ENCODE assay signal across 8 cellular contexts in genomic region chr10:132306951-132307751, GRCh38. TPM values are rescaled to one million over a fixed set of nuclear protein-coding genes. Genes with fewer than 3 reads are reported as not detected.
DNase-seq lines count a peak whose midpoint lies in the region; ATAC-seq and TF ChIP-seq lines count a peak whose summit lies in the region.

No MANE protein-coding gene starts in this region.

- DNase-seq in GM13977 (ENCODE audit: low spot score) (peak; percentile 60), NCI-H526 treated with DMSO at 0.1 percent for 48 hours (lab: John Stamatoyannopoulos, UW) (peak; percentile 32), heart right ventricle (peak in 1 of 2 donors; percentile 52), GDM1 (lab: John Stamatoyannopoulos, UW) (no peak)
- DNase-seq in activated gamma-delta T cell treated with anti-CD3 and anti-CD28 coated beads, Interleukin-2, amount 50 U/mL, for 16 hours (ENCODE audit: low read depth), result peak; percentile 14

- TF ChIP-seq CTCF in GM13977 (IDR thresholded peaks at IDR 0.05; ENCODE audit: extremely low read depth, insufficient read depth, missing control alignments) (no peak), heart right ventricle (IDR thresholded peaks at IDR 0.05) (no peak)

- intact Hi-C loops in heart right ventricle (cut with DNase I), result no loop called here

- peak overlapping the region in 2 of 10 donors; percentile 9 to 28 for H3K27ac ChIP-seq in heart right ventricle
- no peak overlapping the region for H3K27ac ChIP-seq in rectal smooth muscle tissue (ENCODE audit: low read depth, low read length)

- H3K4me1 ChIP-seq in heart right ventricle (peaks cover 4 to 19% (median 17%) of the 10 kb centered on the region in 9 donors), rectal smooth muscle tissue (ENCODE audit: control insufficient read depth, insufficient read depth, low read length) (peaks cover 3% of the 10 kb centered on the region)

- no peaks in the 10 kb centered on the region for H3K36me3 ChIP-seq in heart right ventricle
- no peaks in the 10 kb centered on the region for H3K36me3 ChIP-seq in rectal smooth muscle tissue (ENCODE audit: control insufficient read depth, insufficient read depth, low read length)

- WGBS in heart right ventricle, 2 donors, result 3% methylated on average over 65 to 94 of the region's 94 CpGs

- H3K4me3 ChIP-seq in heart right ventricle (peak overlapping the region; percentile 33 to 98 (median 88)), rectal smooth muscle tissue (ENCODE audit: low read length) (peak overlapping the region; percentile 58)

- no peaks in the 10 kb centered on the region for H3K9me3 ChIP-seq in heart right ventricle

- ATAC-seq in HG02623 (IDR thresholded peaks at IDR 0.05; ENCODE audit: unreplicated experiment) (peak; percentile 2), heart right ventricle (peak in 1 of 8 donors; percentile 5), HG03521 (IDR thresholded peaks at IDR 0.05; ENCODE audit: unreplicated experiment) (no peak)

- no peak overlapping the region for H3K9ac ChIP-seq in rectal smooth muscle tissue (ENCODE audit: low read length)

- H3K27me3 ChIP-seq in heart right ventricle (peaks cover 0 to 18% (median 0%) of the 10 kb centered on the region in 7 donors), rectal smooth muscle tissue (ENCODE audit: control insufficient read depth, insufficient read depth, low read length) (no peaks in the 10 kb centered on the region)

- in situ Hi-C loops in GM13977 (cut with MboI; ENCODE audit: low pct_unique_long_range_greater_than_20kb, low sequenced_read_pairs, unreplicated experiment), result no loop called here

RNA-seq across cellular contexts. Expression of gene STK32C, which starts 0.6 kb away (rescaled TPM):
- total RNA-seq in heart right ventricle, result 1 to 10 TPM; 2.7 to 7.7 (median 5.7) TPM
- polyA plus RNA-seq in heart right ventricle, result 1 to 10 TPM; 4.7 to 8.9 TPM

RNA-seq across cellular contexts. Expression of gene LRRC27, which starts 24.8 kb away (rescaled TPM):
- 1 to 10 TPM; 3.0 to 8.1 (median 4.7) TPM for total RNA-seq in heart right ventricle
- 1 to 10 TPM; 3.5 to 6.0 TPM for polyA plus RNA-seq in heart right ventricle
